ENCODE assay signal across 8 cellular contexts in the genomic region with DNA sequence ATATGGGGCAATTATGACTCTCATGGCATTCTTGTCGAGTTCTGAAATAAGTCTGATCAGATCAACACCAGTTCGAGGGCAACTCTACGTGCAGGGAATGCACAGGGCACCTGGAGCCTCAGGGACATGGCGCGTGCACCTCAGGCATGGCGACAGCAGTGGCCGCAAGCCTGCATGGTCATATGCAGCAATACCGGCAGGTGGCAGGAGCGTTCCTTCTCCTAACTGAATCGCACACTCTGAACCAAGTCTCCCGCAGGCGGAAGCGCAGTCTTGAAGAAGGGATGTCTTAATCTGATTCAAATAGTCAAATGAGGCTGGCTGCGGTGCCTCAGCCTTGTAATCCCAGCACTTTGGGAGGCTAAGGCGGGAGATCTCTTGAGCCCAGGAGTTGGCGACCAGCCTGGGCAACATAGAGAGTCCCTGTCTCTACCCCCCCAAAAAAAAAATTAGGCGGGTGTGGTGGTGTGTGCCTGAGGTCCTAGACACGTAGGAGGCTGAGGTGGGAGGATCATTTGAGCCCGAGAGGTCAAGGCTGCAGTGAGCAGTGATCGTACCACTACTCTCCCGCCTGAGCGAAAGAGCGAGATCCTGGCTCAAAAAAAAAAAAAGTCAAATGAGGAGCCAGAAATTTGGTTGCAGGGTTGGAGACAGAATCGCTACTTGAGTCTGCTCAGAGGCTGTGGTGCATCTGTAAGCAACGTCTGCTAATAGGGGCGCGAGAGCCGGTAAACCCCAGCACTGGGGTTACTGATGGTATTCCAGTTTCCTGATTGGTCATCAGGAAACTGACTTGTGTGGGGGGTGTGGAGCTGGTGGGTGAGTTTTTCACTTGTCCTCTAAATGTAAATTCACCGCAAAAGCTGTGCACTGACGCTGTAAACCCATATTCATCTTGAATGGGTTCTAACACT. TPM values are rescaled to one million over a fixed set of nuclear protein-coding genes. Genes with fewer than 3 reads are reported as not detected.
A peak's percentile ranks its signal among the peaks of the same experiment; 100 is the strongest.
DNase-seq lines count a peak whose midpoint lies in the region; ATAC-seq and TF ChIP-seq lines count a peak whose summit lies in the region.

No MANE protein-coding gene starts in this region.

- CTCF ChIA-PET in activated CD4-positive, alpha-beta memory T cell treated with anti-CD3 and anti-CD28 coated beads, Interleukin-2, amount 10 ng/mL, durations not matched to agents 7 days and 5 days (lab: Charles Lee): interaction anchor here (0.8 to 4.1 kb wide), 11 partner anchors 10 to 727 kb away, joined by 3 to 41 read pairs (median 4); a partner anchor contains a TSS

- peak; percentile 77 for TF ChIP-seq CTCF in BE2C (IDR thresholded peaks at IDR 0.05; ENCODE audit: low read depth, low read length)
- TF ChIP-seq CTCF in dorsolateral prefrontal cortex (IDR thresholded peaks at IDR 0.05 in 54 of 56, conservative IDR thresholded peaks at IDR 0.05 in 2 of 56; ENCODE audit: low read depth in 1 of 56, partially characterized antibody in 56 of 56): peak; percentile 75 to 98 (median 92)

- H3K27ac Mint-ChIP-seq in activated CD4-positive, alpha-beta memory T cell treated with anti-CD3 and anti-CD28 coated beads, Interleukin-2, amount 10 ng/mL, durations not matched to agents 7 days and 5 days: peak overlapping the region; percentile 6

- peak; percentile 71 for ATAC-seq in GM19025 (IDR thresholded peaks at IDR 0.05; ENCODE audit: low read depth, unreplicated experiment)
- ATAC-seq in HG03139 (IDR thresholded peaks at IDR 0.05; ENCODE audit: unreplicated experiment): peak; percentile 96

- no peaks in the 10 kb centered on the region for H3K9me3 ChIP-seq in BE2C

- peaks cover 3% of the 10 kb centered on the region for H3K36me3 Mint-ChIP-seq in activated CD4-positive, alpha-beta memory T cell treated with anti-CD3 and anti-CD28 coated beads, Interleukin-2, amount 10 ng/mL, durations not matched to agents 7 days and 5 days (ENCODE audit: low read depth)

- POLR2A ChIA-PET in activated CD4-positive, alpha-beta memory T cell treated with anti-CD3 and anti-CD28 coated beads, Interleukin-2, amount 10 ng/mL, durations not matched to agents 7 days and 5 days (lab: Charles Lee): interaction anchor here (1.1 to 2.0 kb wide), 2 partner anchors 34 to 151 kb away, joined by 3 to 5 read pairs; no protein-coding TSS in a partner anchor

- H3K27me3 Mint-ChIP-seq in activated CD4-positive, alpha-beta memory T cell treated with anti-CD3 and anti-CD28 coated beads, Interleukin-2, amount 10 ng/mL, durations not matched to agents 7 days and 5 days: peaks cover 2% of the 10 kb centered on the region

- no peak overlapping the region for H3K4me3 Mint-ChIP-seq in activated CD4-positive, alpha-beta memory T cell treated with anti-CD3 and anti-CD28 coated beads, Interleukin-2, amount 10 ng/mL, durations not matched to agents 7 days and 5 days

- H3K36me3 ChIP-seq in BE2C: peaks cover 33% of the 10 kb centered on the region

- H3K4me3 ChIP-seq in BE2C (ENCODE audit: low read depth, low read length): no peak overlapping the region
- H3K4me3 ChIP-seq in dorsolateral prefrontal cortex: peak overlapping the region in 22 of 59 donors; percentile 5 to 54 (median 28)

- peak overlapping the region in 47 of 59 donors; percentile 1 to 78 (median 54) for H3K27ac ChIP-seq in dorsolateral prefrontal cortex

- H3K27me3 ChIP-seq in BE2C (no peaks in the 10 kb centered on the region), dorsolateral prefrontal cortex (no peaks in the 10 kb centered on the region)

- H3K9me3 Mint-ChIP-seq in activated CD4-positive, alpha-beta memory T cell treated with anti-CD3 and anti-CD28 coated beads, Interleukin-2, amount 10 ng/mL, durations not matched to agents 7 days and 5 days: no peaks in the 10 kb centered on the region

- peaks cover 36% of the 10 kb centered on the region for H3K4me1 Mint-ChIP-seq in activated CD4-positive, alpha-beta memory T cell treated with anti-CD3 and anti-CD28 coated beads, Interleukin-2, amount 10 ng/mL, durations not matched to agents 7 days and 5 days

- intact Hi-C loops in dorsolateral prefrontal cortex (cut with DNase I): loop anchor here (2.0 kb wide), 2 partner anchors 151 to 153 kb away; no protein-coding TSS in a partner anchor

- H3K4me1 ChIP-seq in BE2C: no peaks in the 10 kb centered on the region

- DNase-seq in BE2C: peak; percentile 78
- DNase-seq in NCI-H526 treated with DMSO at 0.1 percent for 48 hours (lab: John Stamatoyannopoulos, UW): peak; percentile 74
- DNase-seq in activated CD4-positive, alpha-beta memory T cell treated with anti-CD3 and anti-CD28 coated beads, Interleukin-2, amount 10 ng/mL, durations not matched to agents 7 days and 5 days: peak; percentile 90
- peak; percentile 76 to 93 (median 88) for DNase-seq in dorsolateral prefrontal cortex
- peak; percentile 78 to 91 for DNase-seq in lung microvascular endothelial cell (ENCODE audit: low read depth in 2 of 2)
- DNase-seq in stimulated activated CD8-positive, alpha-beta memory T cell treated with anti-CD3 and anti-CD28 coated beads, Interleukin-15, amount 100 ng/mL, for 1 hour (ENCODE audit: low read depth): peak; percentile 79

RNA-seq across cellular contexts. Expression of a gene that starts 28.8 kb away (rescaled TPM):
- polyA plus RNA-seq in BE2C (2012; ENCODE audit: insufficient read depth, insufficient read length, low read depth): 47.8 TPM
- total RNA-seq in activated CD4-positive, alpha-beta memory T cell treated with anti-CD3 and anti-CD28 coated beads, Interleukin-2, amount 10 ng/mL, durations not matched to agents 7 days and 5 days: 1 to 10 TPM; 3.0 to 3.1 TPM
- total RNA-seq in dorsolateral prefrontal cortex (10 to 100 TPM in 119 of 120 experiments, 1 to 10 TPM in 1; 9.0 to 49.5 (median 29.1) TPM), lung microvascular endothelial cell (31.4 and 32.9 TPM in 2 replicates)

RNA-seq across cellular contexts. Expression of a gene that starts 32.7 kb away (rescaled TPM):
- 13.3 TPM for polyA plus RNA-seq in BE2C (2012; ENCODE audit: insufficient read depth, insufficient read length, low read depth)
- total RNA-seq in activated CD4-positive, alpha-beta memory T cell treated with anti-CD3 and anti-CD28 coated beads, Interleukin-2, amount 10 ng/mL, durations not matched to agents 7 days and 5 days: 10 to 100 TPM; 22.0 to 23.5 TPM
- total RNA-seq in dorsolateral prefrontal cortex (10 to 100 TPM; 15.9 to 35.0 (median 24.8) TPM), lung microvascular endothelial cell (7.6 and 11.7 TPM in 2 replicates)

RNA-seq across cellular contexts. Expression of a gene that starts 40.5 kb away (rescaled TPM):
- polyA plus RNA-seq in BE2C (2012; ENCODE audit: insufficient read depth, insufficient read length, low read depth): 20.4 TPM
- 10 to 100 TPM; 15.9 to 17.0 TPM for total RNA-seq in activated CD4-positive, alpha-beta memory T cell treated with anti-CD3 and anti-CD28 coated beads, Interleukin-2, amount 10 ng/mL, durations not matched to agents 7 days and 5 days
- total RNA-seq in dorsolateral prefrontal cortex: 10 to 100 TPM; 18.8 to 31.2 (median 24.9) TPM
- 32.7 and 64.1 TPM in 2 replicates for total RNA-seq in lung microvascular endothelial cell
